ENCODE assay signal across 1 cellular context in genomic region chr3:185199671-185200070, GRCh38.
TF ChIP-seq lines count a peak whose summit lies in the region.

No MANE protein-coding gene starts in this region.

TF ChIP-seq in GM23338, 12 proteins besides CTCF, POLR2A, EP300 and RAD21 (continued from another document):
- TF ChIP-seq, protein P1, sequence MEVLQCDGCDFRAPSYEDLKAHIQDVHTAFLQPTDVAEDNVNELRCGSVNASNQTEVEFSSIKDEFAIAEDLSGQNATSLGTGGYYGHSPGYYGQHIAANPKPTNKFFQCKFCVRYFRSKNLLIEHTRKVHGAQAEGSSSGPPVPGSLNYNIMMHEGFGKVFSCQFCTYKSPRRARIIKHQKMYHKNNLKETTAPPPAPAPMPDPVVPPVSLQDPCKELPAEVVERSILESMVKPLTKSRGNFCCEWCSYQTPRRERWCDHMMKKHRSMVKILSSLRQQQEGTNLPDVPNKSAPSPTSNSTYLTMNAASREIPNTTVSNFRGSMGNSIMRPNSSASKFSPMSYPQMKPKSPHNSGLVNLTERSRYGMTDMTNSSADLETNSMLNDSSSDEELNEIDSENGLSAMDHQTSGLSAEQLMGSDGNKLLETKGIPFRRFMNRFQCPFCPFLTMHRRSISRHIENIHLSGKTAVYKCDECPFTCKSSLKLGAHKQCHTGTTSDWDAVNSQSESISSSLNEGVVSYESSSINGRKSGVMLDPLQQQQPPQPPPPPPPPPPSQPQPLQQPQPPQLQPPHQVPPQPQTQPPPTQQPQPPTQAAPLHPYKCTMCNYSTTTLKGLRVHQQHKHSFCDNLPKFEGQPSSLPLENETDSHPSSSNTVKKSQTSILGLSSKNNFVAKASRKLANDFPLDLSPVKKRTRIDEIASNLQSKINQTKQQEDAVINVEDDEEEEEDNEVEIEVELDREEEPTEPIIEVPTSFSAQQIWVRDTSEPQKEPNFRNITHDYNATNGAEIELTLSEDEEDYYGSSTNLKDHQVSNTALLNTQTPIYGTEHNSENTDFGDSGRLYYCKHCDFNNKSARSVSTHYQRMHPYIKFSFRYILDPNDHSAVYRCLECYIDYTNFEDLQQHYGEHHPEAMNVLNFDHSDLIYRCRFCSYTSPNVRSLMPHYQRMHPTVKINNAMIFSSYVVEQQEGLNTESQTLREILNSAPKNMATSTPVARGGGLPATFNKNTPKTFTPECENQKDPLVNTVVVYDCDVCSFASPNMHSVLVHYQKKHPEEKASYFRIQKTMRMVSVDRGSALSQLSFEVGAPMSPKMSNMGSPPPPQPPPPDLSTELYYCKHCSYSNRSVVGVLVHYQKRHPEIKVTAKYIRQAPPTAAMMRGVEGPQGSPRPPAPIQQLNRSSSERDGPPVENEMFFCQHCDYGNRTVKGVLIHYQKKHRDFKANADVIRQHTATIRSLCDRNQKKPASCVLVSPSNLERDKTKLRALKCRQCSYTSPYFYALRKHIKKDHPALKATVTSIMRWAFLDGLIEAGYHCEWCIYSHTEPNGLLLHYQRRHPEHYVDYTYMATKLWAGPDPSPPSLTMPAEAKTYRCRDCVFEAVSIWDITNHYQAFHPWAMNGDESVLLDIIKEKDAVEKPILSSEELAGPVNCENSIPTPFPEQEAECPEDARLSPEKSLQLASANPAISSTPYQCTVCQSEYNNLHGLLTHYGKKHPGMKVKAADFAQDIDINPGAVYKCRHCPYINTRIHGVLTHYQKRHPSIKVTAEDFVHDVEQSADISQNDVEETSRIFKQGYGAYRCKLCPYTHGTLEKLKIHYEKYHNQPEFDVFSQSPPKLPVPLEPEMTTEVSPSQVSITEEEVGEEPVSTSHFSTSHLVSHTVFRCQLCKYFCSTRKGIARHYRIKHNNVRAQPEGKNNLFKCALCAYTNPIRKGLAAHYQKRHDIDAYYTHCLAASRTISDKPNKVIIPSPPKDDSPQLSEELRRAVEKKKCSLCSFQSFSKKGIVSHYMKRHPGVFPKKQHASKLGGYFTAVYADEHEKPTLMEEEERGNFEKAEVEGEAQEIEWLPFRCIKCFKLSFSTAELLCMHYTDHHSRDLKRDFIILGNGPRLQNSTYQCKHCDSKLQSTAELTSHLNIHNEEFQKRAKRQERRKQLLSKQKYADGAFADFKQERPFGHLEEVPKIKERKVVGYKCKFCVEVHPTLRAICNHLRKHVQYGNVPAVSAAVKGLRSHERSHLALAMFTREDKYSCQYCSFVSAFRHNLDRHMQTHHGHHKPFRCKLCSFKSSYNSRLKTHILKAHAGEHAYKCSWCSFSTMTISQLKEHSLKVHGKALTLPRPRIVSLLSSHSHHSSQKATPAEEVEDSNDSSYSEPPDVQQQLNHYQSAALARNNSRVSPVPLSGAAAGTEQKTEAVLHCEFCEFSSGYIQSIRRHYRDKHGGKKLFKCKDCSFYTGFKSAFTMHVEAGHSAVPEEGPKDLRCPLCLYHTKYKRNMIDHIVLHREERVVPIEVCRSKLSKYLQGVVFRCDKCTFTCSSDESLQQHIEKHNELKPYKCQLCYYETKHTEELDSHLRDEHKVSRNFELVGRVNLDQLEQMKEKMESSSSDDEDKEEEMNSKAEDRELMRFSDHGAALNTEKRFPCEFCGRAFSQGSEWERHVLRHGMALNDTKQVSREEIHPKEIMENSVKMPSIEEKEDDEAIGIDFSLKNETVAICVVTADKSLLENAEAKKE (CRISPR knock-in tag; IDR thresholded peaks at IDR 0.05) = no peak
